11 cellular contexts compared by ENCODE assay signal in the genomic region with DNA sequence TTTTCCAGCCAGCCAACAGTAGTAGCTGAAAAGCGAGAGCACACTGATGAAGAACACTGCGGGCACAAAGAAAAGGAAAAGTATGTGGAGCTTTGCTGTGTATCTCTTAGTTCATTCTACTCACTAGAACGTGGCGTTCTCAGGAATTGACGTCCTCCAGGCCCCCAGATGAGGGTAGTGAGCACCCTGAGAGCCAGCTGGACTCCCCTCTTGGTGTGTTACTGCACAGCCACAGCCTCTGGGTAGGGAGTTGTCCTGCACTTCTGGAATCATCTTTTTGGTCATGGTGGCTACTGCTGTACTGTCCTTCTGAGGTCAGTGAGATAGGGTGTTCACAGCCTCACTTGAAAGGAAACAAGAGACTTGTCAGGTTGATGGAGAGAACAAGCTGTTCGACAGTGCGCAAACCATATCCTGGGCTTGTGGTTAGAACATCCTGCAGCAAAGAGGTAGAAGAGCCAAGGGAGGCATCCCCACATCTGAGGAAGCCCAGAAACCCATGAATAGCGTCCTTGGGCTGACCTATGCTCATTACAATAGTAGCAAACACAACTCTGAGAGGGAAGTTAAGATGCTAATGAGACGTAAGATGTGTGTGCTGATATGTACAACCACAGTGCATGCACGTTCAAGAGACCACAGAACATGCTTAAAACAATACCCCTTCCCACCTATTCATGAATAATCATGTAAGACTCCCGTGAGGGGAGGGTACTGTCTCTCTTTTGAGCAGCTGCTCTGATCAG. TPM values are rescaled to one million over a fixed set of nuclear protein-coding genes. Genes with fewer than 3 reads are reported as not detected.
DNase-seq lines count a peak whose midpoint lies in the region; ATAC-seq and TF ChIP-seq lines count a peak whose summit lies in the region.
"Had no signal": no experiment of that assay in that cellular context is flagged by ENCODE, and none has a peak within 500 bp of the region (broad histone marks: within the 10 kb centered on the region; RNA-seq: fewer than 3 reads in every experiment).

No MANE protein-coding gene starts in this region.

- H3K27ac ChIP-seq in BLaER1 (no peak overlapping the region), lower lobe of right lung (no peak overlapping the region), thyroid gland (no peak overlapping the region)
- H3K27ac ChIP-seq: sigmoid colon had no signal

- H3K4me1 ChIP-seq in BLaER1 (peaks cover 30% of the 10 kb centered on the region), lower lobe of right lung (no peaks in the 10 kb centered on the region), thyroid gland (no peaks in the 10 kb centered on the region)
- H3K4me1 ChIP-seq: sigmoid colon had no signal

- no peaks in the 10 kb centered on the region for H3K36me3 ChIP-seq in BLaER1
- H3K36me3 ChIP-seq in lower lobe of right lung: no peaks in the 10 kb centered on the region
- no peaks in the 10 kb centered on the region for H3K36me3 ChIP-seq in thyroid gland
- H3K36me3 ChIP-seq: sigmoid colon had no signal

- POLR2A ChIA-PET in activated CD4-positive, alpha-beta memory T cell treated with anti-CD3 and anti-CD28 coated beads, Interleukin-2, amount 10 ng/mL, durations not matched to agents 7 days and 5 days (lab: Charles Lee): interaction anchor here (0.6 to 3.0 kb wide), 10 partner anchors 14 to 122 kb away, joined by 3 to 22 read pairs (median 4); a partner anchor contains a TSS
- POLR2A ChIA-PET in MCF 10A (lab: Yijun Ruan, JAX): no interaction called here

- H3K4me1 Mint-ChIP-seq in activated CD4-positive, alpha-beta memory T cell treated with anti-CD3 and anti-CD28 coated beads, Interleukin-2, amount 10 ng/mL, durations not matched to agents 7 days and 5 days: peaks cover 47% of the 10 kb centered on the region
- peaks cover 6% of the 10 kb centered on the region for H3K4me1 Mint-ChIP-seq in MCF 10A (ENCODE audit: insufficient read depth, unreplicated experiment)

- BruUV-seq in MCF 10A (replicated peaks; lab: Mats Ljungman, UMichigan): no TSS peak

- H3K9ac ChIP-seq in BLaER1: peak overlapping the region; percentile 43; the same call in 1 of the 2 replicates

- H3K27me3 ChIP-seq in BLaER1 (no peaks in the 10 kb centered on the region), lower lobe of right lung (ENCODE audit: low read depth) (no peaks in the 10 kb centered on the region), thyroid gland (no peaks in the 10 kb centered on the region)

- no peaks in the 10 kb centered on the region for H3K36me3 Mint-ChIP-seq in activated CD4-positive, alpha-beta memory T cell treated with anti-CD3 and anti-CD28 coated beads, Interleukin-2, amount 10 ng/mL, durations not matched to agents 7 days and 5 days (ENCODE audit: low read depth)
- H3K36me3 Mint-ChIP-seq in MCF 10A (ENCODE audit: insufficient read depth, unreplicated experiment): no peaks in the 10 kb centered on the region

- peak; percentile 45 for ATAC-seq in HG02852 (IDR thresholded peaks at IDR 0.05; ENCODE audit: unreplicated experiment)
- ATAC-seq in lower lobe of right lung: peak; percentile 64 to 65

- no peaks in the 10 kb centered on the region for H3K9me3 ChIP-seq in BLaER1
- no peaks in the 10 kb centered on the region for H3K9me3 ChIP-seq in lower lobe of right lung
- H3K9me3 ChIP-seq in thyroid gland: no peaks in the 10 kb centered on the region
- H3K9me3 ChIP-seq: sigmoid colon had no signal

- TF ChIP-seq POLR2A in thyroid gland (IDR thresholded peaks at IDR 0.05): no peak

- 69 to 72% methylated on average over 11 of the region's 11 CpGs for WGBS in thyroid gland, 2 donors

- CTCF ChIA-PET in activated CD4-positive, alpha-beta memory T cell treated with anti-CD3 and anti-CD28 coated beads, Interleukin-2, amount 10 ng/mL, durations not matched to agents 7 days and 5 days (lab: Charles Lee): interaction anchor here (0.6 to 2.5 kb wide), 13 partner anchors 10 to 422 kb away, joined by 3 to 13 read pairs (median 6); no protein-coding TSS in a partner anchor
- CTCF ChIA-PET in MCF 10A (lab: Yijun Ruan, JAX): interaction anchor here (0.7 to 2.1 kb wide), 9 partner anchors 12 to 336 kb away, joined by 3 to 11 read pairs (median 6); no protein-coding TSS in a partner anchor

- peak overlapping the region; percentile 94 for H3K4me2 ChIP-seq in BLaER1

- intact Hi-C loops in lower lobe of right lung (cut with DNase I): loop anchor here (10.0 kb wide), 1 partner anchor 46 kb away; no protein-coding TSS in a partner anchor
- intact Hi-C loops in MCF 10A (cut with micrococcal nuclease): loop anchor here (5.0 to 10.0 kb wide), 2 partner anchors 44 to 286 kb away; no protein-coding TSS in a partner anchor
- intact Hi-C loops in thyroid gland (cut with DNase I): no loop called here

- TF ChIP-seq CTCF in lower lobe of right lung (IDR thresholded peaks at IDR 0.05): no peak
- TF ChIP-seq CTCF in MCF 10A (IDR thresholded peaks at IDR 0.05; ENCODE audit: unreplicated experiment): no peak
- TF ChIP-seq CTCF in thyroid gland (IDR thresholded peaks at IDR 0.05): no peak

- H3K27ac Mint-ChIP-seq in activated CD4-positive, alpha-beta memory T cell treated with anti-CD3 and anti-CD28 coated beads, Interleukin-2, amount 10 ng/mL, durations not matched to agents 7 days and 5 days: peak overlapping the region; percentile 80
- H3K27ac Mint-ChIP-seq in MCF 10A (ENCODE audit: low read depth, unreplicated experiment): no peak overlapping the region

- H3K27me3 Mint-ChIP-seq in activated CD4-positive, alpha-beta memory T cell treated with anti-CD3 and anti-CD28 coated beads, Interleukin-2, amount 10 ng/mL, durations not matched to agents 7 days and 5 days: peaks cover 9% of the 10 kb centered on the region
- peaks cover 12% of the 10 kb centered on the region for H3K27me3 Mint-ChIP-seq in MCF 10A (ENCODE audit: insufficient read depth, unreplicated experiment)

- no peaks in the 10 kb centered on the region for H3K9me3 Mint-ChIP-seq in activated CD4-positive, alpha-beta memory T cell treated with anti-CD3 and anti-CD28 coated beads, Interleukin-2, amount 10 ng/mL, durations not matched to agents 7 days and 5 days
- no peaks in the 10 kb centered on the region for H3K9me3 Mint-ChIP-seq in MCF 10A (ENCODE audit: unreplicated experiment)

- no peaks in the 10 kb centered on the region for H4K20me1 ChIP-seq in BLaER1

- DNase-seq in activated CD4-positive, alpha-beta memory T cell treated with anti-CD3 and anti-CD28 coated beads, Interleukin-2, amount 10 ng/mL, durations not matched to agents 7 days and 5 days: peak; percentile 87
- DNase-seq in lower lobe of right lung: no peak
- DNase-seq in MCF 10A (ENCODE audit: unreplicated experiment): no peak
- no peak for DNase-seq in thyroid gland
- DNase-seq in Kasumi-1 (lab: John Stamatoyannopoulos, UW): no peak
- no peak for DNase-seq in NCI-H1105 (lab: John Stamatoyannopoulos, UW)
- DNase-seq: NCI-H146, Right ventricle myocardium superior, sigmoid colon had no signal

- H3K4me3 ChIP-seq in BLaER1 (peak overlapping the region; percentile 48; the same call in 1 of the 2 replicates), lower lobe of right lung (peak overlapping the region; percentile 27), thyroid gland (replicated peaks in 1 of 3) (no peak overlapping the region)
- H3K4me3 ChIP-seq: sigmoid colon had no signal

- peak overlapping the region; percentile 65 for H3K4me3 Mint-ChIP-seq in activated CD4-positive, alpha-beta memory T cell treated with anti-CD3 and anti-CD28 coated beads, Interleukin-2, amount 10 ng/mL, durations not matched to agents 7 days and 5 days
- no peak overlapping the region for H3K4me3 Mint-ChIP-seq in MCF 10A (ENCODE audit: unreplicated experiment)

RNA-seq across cellular contexts. Expression of a gene that starts 14.6 kb away (rescaled TPM):
- 100 to 1,000 TPM; 318 to 346 TPM for total RNA-seq in activated CD4-positive, alpha-beta memory T cell treated with anti-CD3 and anti-CD28 coated beads, Interleukin-2, amount 10 ng/mL, durations not matched to agents 7 days and 5 days
- total RNA-seq in lower lobe of right lung (176 TPM), MCF 10A (2022) (16.9 and 28.5 TPM in 2 replicates), thyroid gland (10 to 100 TPM; 33.9 to 81.3 (median 44.6) TPM)

RNA-seq across cellular contexts. Expression of a gene that starts 27.7 kb away (rescaled TPM):
- total RNA-seq in activated CD4-positive, alpha-beta memory T cell treated with anti-CD3 and anti-CD28 coated beads, Interleukin-2, amount 10 ng/mL, durations not matched to agents 7 days and 5 days: not detected
- not detected for total RNA-seq in lower lobe of right lung
- total RNA-seq in MCF 10A (2022): 0.23 TPM in 1 of 2 replicates, not detected in the other
- total RNA-seq in thyroid gland: not detected
- total RNA-seq: Right ventricle myocardium superior, sigmoid colon had no signal

RNA-seq across cellular contexts. Expression of a gene that starts 51.7 kb away (rescaled TPM):
- total RNA-seq in activated CD4-positive, alpha-beta memory T cell treated with anti-CD3 and anti-CD28 coated beads, Interleukin-2, amount 10 ng/mL, durations not matched to agents 7 days and 5 days: not detected
- total RNA-seq in lower lobe of right lung (not detected), MCF 10A (2022) (not detected in 2 replicates), thyroid gland (not detected)
- total RNA-seq: sigmoid colon had no signal

Comparison
In these comparisons a context has a peak if more than half of its experiments do, and no peak if none do; other contexts are left out.
1. H3K4me3 ChIP-seq: peak in BLaER1 (single experiment) and lower lobe of right lung (single experiment); none in thyroid gland (0 of 3).